ENCODE assay signal across 7 cellular contexts in the genomic region with DNA sequence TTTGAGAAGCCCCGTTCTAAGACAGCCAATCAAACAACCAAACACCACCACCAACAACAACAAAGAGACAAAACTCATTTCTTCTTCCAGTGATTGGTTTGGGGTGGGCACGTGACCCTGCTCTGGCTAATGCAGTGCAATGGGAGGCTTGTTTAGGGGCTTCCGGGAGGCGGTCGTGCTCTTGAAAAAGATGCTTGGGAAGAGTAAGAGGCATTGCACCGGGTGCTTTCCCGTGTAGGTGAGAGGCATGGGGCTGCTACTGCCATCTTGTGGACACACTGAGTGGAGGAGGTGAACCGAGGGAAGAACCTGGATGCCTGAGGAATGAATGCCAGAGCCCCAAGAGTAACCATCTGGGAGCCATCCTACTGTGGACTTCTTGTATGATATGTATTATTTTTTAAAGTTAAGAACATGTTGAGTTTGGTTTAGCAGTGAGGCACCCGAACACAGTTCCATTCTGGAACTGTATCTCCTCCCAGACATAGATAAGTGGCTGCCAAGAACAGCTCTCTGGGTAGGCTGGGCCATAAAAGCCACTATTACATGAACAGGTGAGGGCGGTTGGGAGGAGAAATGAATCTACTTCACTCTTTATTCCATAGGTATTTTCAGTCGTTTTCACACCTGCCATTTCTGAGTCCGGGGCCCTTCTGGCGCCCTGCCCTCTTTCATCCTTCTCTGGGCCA. TPM values are rescaled to one million over a fixed set of nuclear protein-coding genes. Genes with fewer than 3 reads are reported as not detected.
DNase-seq lines count a peak whose midpoint lies in the region; ATAC-seq, FAIRE-seq and TF ChIP-seq lines count a peak whose summit lies in the region.

No MANE protein-coding gene starts in this region.

- no peak overlapping the region for H3K27ac Mint-ChIP-seq in brain
- no peak overlapping the region for H3K27ac Mint-ChIP-seq in stimulated activated naive CD8-positive, alpha-beta T cell treated with anti-CD3 and anti-CD28 coated beads, Interleukin-15, amount 100 ng/mL, for 72 hours

- no peak for FAIRE-seq in RCC 7860 (lab: Jason Lieb, UNC)

- H3K27me3 Mint-ChIP-seq in brain = no peaks in the 10 kb centered on the region
- H3K27me3 Mint-ChIP-seq in stimulated activated naive CD8-positive, alpha-beta T cell treated with anti-CD3 and anti-CD28 coated beads, Interleukin-15, amount 100 ng/mL, for 72 hours = no peaks in the 10 kb centered on the region

- H3K4me1 Mint-ChIP-seq in brain = no peaks in the 10 kb centered on the region
- H3K4me1 Mint-ChIP-seq in stimulated activated naive CD8-positive, alpha-beta T cell treated with anti-CD3 and anti-CD28 coated beads, Interleukin-15, amount 100 ng/mL, for 72 hours = peaks cover 73% of the 10 kb centered on the region

- H3K36me3 Mint-ChIP-seq in brain = no peaks in the 10 kb centered on the region

- H3K9me3 Mint-ChIP-seq in brain = peaks cover 1 to 9% (median 3%) of the 10 kb centered on the region in 5 experiments
- no peaks in the 10 kb centered on the region for H3K9me3 Mint-ChIP-seq in stimulated activated naive CD8-positive, alpha-beta T cell treated with anti-CD3 and anti-CD28 coated beads, Interleukin-15, amount 100 ng/mL, for 72 hours

- DNase-seq in ELR (ENCODE audit: low read depth) (peak; percentile 68), RCC 7860 (ENCODE audit: low spot score) (peak; percentile 37), islet precursor cell (peak; percentile 85)
- peak in 1 of 2 donors; percentile 47 for DNase-seq in stimulated activated naive CD8-positive, alpha-beta T cell treated with anti-CD3 and anti-CD28 coated beads, Interleukin-15, amount 100 ng/mL, for 72 hours

- ATAC-seq in GM19468 (IDR thresholded peaks at IDR 0.05; ENCODE audit: extremely low read depth, unreplicated experiment) (peak; percentile 9), HG03565 (IDR thresholded peaks at IDR 0.05; ENCODE audit: unreplicated experiment) (peak; percentile 31)
- no peak for ATAC-seq in stimulated activated naive CD8-positive, alpha-beta T cell treated with anti-CD3 and anti-CD28 coated beads, Interleukin-15, amount 100 ng/mL, for 72 hours

- H3K4me3 Mint-ChIP-seq in brain = no peak overlapping the region
- peak overlapping the region; percentile 20 to 25 for H3K4me3 Mint-ChIP-seq in stimulated activated naive CD8-positive, alpha-beta T cell treated with anti-CD3 and anti-CD28 coated beads, Interleukin-15, amount 100 ng/mL, for 72 hours

- peak; percentile 63 to 71 for TF ChIP-seq CTCF in brain (conservative IDR thresholded peaks at IDR 0.05)

RNA-seq across cellular contexts. Expression of a gene that starts 19.1 kb away (rescaled TPM):
- 4.9 TPM for polyA plus RNA-seq in brain (ENCODE audit: insufficient read depth, low read depth, low replicate concordance)

Comparison
In these comparisons a context has a peak if more than half of its experiments do, and no peak if none do; other contexts are left out.
1. H3K4me3 Mint-ChIP-seq: peak in stimulated activated naive CD8-positive, alpha-beta T cell treated with anti-CD3 and anti-CD28 coated beads, Interleukin-15, amount 100 ng/mL, for 72 hours (2 of 2); none in brain (0 of 5).